ENCODE assay signal across 15 cellular contexts in the genomic region with DNA sequence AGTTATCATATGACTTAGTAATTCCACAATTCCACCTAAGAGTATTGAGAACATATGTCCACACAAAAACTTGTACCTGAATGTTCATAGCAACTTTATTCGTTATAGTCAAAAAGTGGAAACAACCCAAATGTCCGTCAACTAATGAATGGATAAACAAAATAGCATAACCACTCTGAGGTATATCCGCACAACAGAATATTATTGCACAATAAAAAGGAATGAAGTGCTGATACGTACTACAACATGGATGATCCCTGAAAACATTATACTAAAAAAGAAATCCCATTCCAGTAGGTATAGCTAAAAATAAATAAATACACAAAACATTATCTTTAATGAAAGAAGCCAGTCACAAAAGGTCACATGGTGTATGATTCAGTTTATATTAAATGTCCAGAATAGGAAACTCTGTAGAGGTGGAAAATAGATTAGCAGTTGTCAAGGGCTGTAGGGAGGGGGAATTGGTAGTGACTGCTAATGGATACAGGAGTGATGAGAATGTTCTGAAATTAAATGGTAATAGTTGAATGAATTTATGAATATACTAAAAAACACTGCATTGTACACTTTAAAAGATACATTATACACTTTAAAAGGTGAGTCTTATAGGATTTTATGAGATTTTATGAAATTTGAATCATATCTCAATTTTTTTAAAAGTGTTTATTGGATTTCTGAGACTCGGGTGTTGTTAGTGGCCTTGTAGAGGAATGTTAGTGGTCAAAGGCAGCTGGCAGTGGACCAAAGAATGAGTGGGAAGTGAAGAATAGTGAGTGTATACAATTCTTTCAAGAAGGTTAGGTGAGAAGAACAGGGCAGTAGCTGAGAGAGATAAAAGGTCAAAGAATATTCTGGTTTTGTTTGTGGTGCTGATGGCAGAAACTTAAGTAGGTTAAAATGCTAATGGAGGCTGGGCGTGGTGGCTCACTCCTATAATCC. TPM values are rescaled to one million over a fixed set of nuclear protein-coding genes. Genes with fewer than 3 reads are reported as not detected.
DNase-seq lines count a peak whose midpoint lies in the region; ATAC-seq, FAIRE-seq and TF ChIP-seq lines count a peak whose summit lies in the region.
"Had no signal": no experiment of that assay in that cellular context is flagged by ENCODE, and none has a peak within 500 bp of the region (broad histone marks: within the 10 kb centered on the region; RNA-seq: fewer than 3 reads in every experiment).

No MANE protein-coding gene starts in this region.

- H3K4me3 ChIP-seq in upper lobe of left lung, result no peak overlapping the region
- H3K4me3 ChIP-seq: BLaER1, gastrocnemius medialis, MG63, uterus had no signal

- no peak for FAIRE-seq in HTR-8/SVneo (lab: Jason Lieb, UNC)

- TF ChIP-seq CTCF in upper lobe of left lung (IDR thresholded peaks at IDR 0.05), result no peak

- H3K9me3 ChIP-seq in upper lobe of left lung, result no peaks in the 10 kb centered on the region
- H3K9me3 ChIP-seq: BLaER1, gastrocnemius medialis, MG63, uterus had no signal

- TF ChIP-seq EP300 in upper lobe of left lung (IDR thresholded peaks at IDR 0.05), result no peak

- no peaks in the 10 kb centered on the region for H3K36me3 ChIP-seq in upper lobe of left lung
- H3K36me3 ChIP-seq: BLaER1, gastrocnemius medialis, MG63, uterus had no signal

- H3K4me1 ChIP-seq in upper lobe of left lung, result no peaks in the 10 kb centered on the region
- H3K4me1 ChIP-seq: gastrocnemius medialis, uterus had no signal

- no peak for TF ChIP-seq POLR2A in upper lobe of left lung (IDR thresholded peaks at IDR 0.05)

- no peak for ATAC-seq in upper lobe of left lung (ENCODE audit: low FRiP score in 2 of 2)
- ATAC-seq: gastrocnemius medialis had no signal

- no peaks in the 10 kb centered on the region for H3K27me3 ChIP-seq in upper lobe of left lung
- H3K27me3 ChIP-seq: BLaER1, gastrocnemius medialis, MG63, uterus had no signal

- no peak overlapping the region for H3K27ac ChIP-seq in upper lobe of left lung
- H3K27ac ChIP-seq: BLaER1, gastrocnemius medialis, uterus had no signal

- DNase-seq in AG20443 (ENCODE audit: low spot score) (peak; percentile 60), HTR-8/SVneo (ENCODE audit: insufficient read length, low spot score) (peak; percentile 19), astrocyte of the hippocampus (ENCODE audit: low read depth, low spot score) (peak; percentile 82), lung microvascular endothelial cell (ENCODE audit: low read depth in 2 of 2) (peak; percentile 9 to 59), SHP77 (lab: John Stamatoyannopoulos, UW) (no peak), upper lobe of left lung (no peak)
- no peak for DNase-seq in activated CD8-positive, alpha-beta memory T cell treated with anti-CD3 and anti-CD28 coated beads for 24 hours
- no peak for DNase-seq in stimulated activated CD8-positive, alpha-beta memory T cell treated with anti-CD3 and anti-CD28 coated beads, Interleukin-4, amount 100 ng/mL, for 48 hours
- DNase-seq: gastrocnemius medialis; immature natural killer cell; MG63; retina; stimulated activated CD4-positive, alpha-beta T cell treated with anti-CD3 and anti-CD28 coated beads, Interleukin-2, amount 100 ng/mL, for 48 hours; uterus had no signal

- 64% methylated on average over 6 of the region's 6 CpGs for WGBS in upper lobe of left lung, 2 donors

RNA-seq across cellular contexts. Expression of a gene that starts 36.3 kb away (rescaled TPM):
- total RNA-seq in lung microvascular endothelial cell (29.9 and 30.2 TPM in 2 replicates), upper lobe of left lung (10 to 100 TPM; 27.6 to 44.3 (median 36.6) TPM)

Comparison
In these comparisons a context has a peak if more than half of its experiments do, and no peak if none do; other contexts are left out.
1. DNase-seq: peak in AG20443 (single experiment), HTR-8/SVneo (single experiment), astrocyte of the hippocampus (single experiment) and lung microvascular endothelial cell (2 of 2); none in SHP77 (0 of 2), activated CD8-positive, alpha-beta memory T cell treated with anti-CD3 and anti-CD28 coated beads for 24 hours (single experiment), upper lobe of left lung (0 of 2) and stimulated activated CD8-positive, alpha-beta memory T cell treated with anti-CD3 and anti-CD28 coated beads, Interleukin-4, amount 100 ng/mL, for 48 hours (single experiment).